Comparison of ENCODE assay signal across 25 cellular contexts in the genomic region with DNA sequence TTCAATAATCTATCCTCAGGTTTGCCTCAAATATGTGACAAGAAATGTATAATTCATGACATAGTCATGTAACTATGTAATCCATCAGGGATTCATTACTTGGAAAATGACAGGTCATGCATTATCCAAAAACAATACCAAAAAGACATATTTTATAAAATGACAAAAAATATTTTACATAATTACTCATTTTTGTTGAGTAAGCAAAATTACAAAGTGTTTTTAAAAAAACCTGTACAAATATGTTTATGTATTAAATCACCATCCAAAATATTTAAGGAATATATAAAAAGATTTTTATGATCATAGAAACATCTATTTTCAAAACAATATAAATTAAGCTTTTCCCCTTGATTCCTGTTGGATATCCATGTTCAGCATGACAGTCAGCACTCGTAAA. TPM values are rescaled to one million over a fixed set of nuclear protein-coding genes. Genes with fewer than 3 reads are reported as not detected.
"Had no signal": no experiment of that assay in that cellular context is flagged by ENCODE, and none has a peak within 500 bp of the region (broad histone marks: within the 10 kb centered on the region; RNA-seq: fewer than 3 reads in every experiment).

No MANE protein-coding gene starts in this region.

- H3K27me3 Mint-ChIP-seq: naive thymus-derived CD8-positive, alpha-beta T cell had no signal

- H3K27me3 ChIP-seq: dorsolateral prefrontal cortex, esophagus muscularis mucosa, foreskin keratinocyte, heart right ventricle, stomach, thyroid gland, vagina had no signal

- H3K27ac ChIP-seq: dorsolateral prefrontal cortex, esophagus muscularis mucosa, foreskin keratinocyte, heart right ventricle, lower lobe of right lung, stomach, thyroid gland, vagina had no signal

- H3K4me1 Mint-ChIP-seq: nephron progenitor cell had no signal

- H3K9me3 ChIP-seq: esophagus muscularis mucosa, heart right ventricle, lower lobe of right lung, stomach, thyroid gland, vagina had no signal

- H3K27ac Mint-ChIP-seq: naive thymus-derived CD8-positive, alpha-beta T cell; nephron progenitor cell; stimulated activated effector memory CD8-positive, alpha-beta T cell treated with anti-CD3 and anti-CD28 coated beads, Interleukin-12 subunit alpha, Interleukin-12 subunit beta, amount 100 ng/mL, for 72 hours had no signal

- FAIRE-seq: colon, endothelial cell of umbilical vein had no signal

- H3K4me3 ChIP-seq: dorsolateral prefrontal cortex, esophagus muscularis mucosa, heart right ventricle, lower lobe of right lung, stomach, thyroid gland, vagina had no signal

- H3K4me1 ChIP-seq: thyroid gland, vagina had no signal

- ATAC-seq: foreskin keratinocyte; heart right ventricle; left ventricle myocardium superior; lower lobe of right lung; naive thymus-derived CD8-positive, alpha-beta T cell; sciatic nerve; stimulated activated effector memory CD8-positive, alpha-beta T cell treated with anti-CD3 and anti-CD28 coated beads, Interleukin-12 subunit alpha, Interleukin-12 subunit beta, amount 100 ng/mL, for 72 hours had no signal

- H3K9me3 Mint-ChIP-seq: naive thymus-derived CD8-positive, alpha-beta T cell; nephron progenitor cell; stimulated activated effector memory CD8-positive, alpha-beta T cell treated with anti-CD3 and anti-CD28 coated beads, Interleukin-12 subunit alpha, Interleukin-12 subunit beta, amount 100 ng/mL, for 72 hours had no signal

- DNase-seq: dorsolateral prefrontal cortex; effector CD4-positive, alpha-beta T cell; foreskin keratinocyte; glutamatergic neuron; heart right ventricle; hippocampal formation; islet precursor cell; left ventricle myocardium superior; lower lobe of right lung; naive thymus-derived CD8-positive, alpha-beta T cell; nephron progenitor cell; nucleus accumbens; retina; stimulated activated CD4-positive, alpha-beta T cell treated with anti-CD3 and anti-CD28 coated beads, Interleukin-2, amount 100 ng/mL, for 24 hours; stimulated activated CD4-positive, alpha-beta T cell treated with anti-CD3 and anti-CD28 coated beads, Interleukin-4, amount 100 ng/mL, for 24 hours; stimulated activated naive CD4-positive, alpha-beta T cell treated with Interleukin-2 at 50 U/mL for 16 hours; stomach; thyroid gland; trophoblast cell had no signal

- H3K36me3 ChIP-seq: thyroid gland, vagina had no signal

- H3K4me3 Mint-ChIP-seq: naive thymus-derived CD8-positive, alpha-beta T cell; nephron progenitor cell; stimulated activated effector memory CD8-positive, alpha-beta T cell treated with anti-CD3 and anti-CD28 coated beads, Interleukin-12 subunit alpha, Interleukin-12 subunit beta, amount 100 ng/mL, for 72 hours had no signal

RNA-seq across cellular contexts. Expression of a gene that starts 36.7 kb away (rescaled TPM):
- total RNA-seq: naive thymus-derived CD8-positive, alpha-beta T cell had no signal
